In the genomic region with DNA sequence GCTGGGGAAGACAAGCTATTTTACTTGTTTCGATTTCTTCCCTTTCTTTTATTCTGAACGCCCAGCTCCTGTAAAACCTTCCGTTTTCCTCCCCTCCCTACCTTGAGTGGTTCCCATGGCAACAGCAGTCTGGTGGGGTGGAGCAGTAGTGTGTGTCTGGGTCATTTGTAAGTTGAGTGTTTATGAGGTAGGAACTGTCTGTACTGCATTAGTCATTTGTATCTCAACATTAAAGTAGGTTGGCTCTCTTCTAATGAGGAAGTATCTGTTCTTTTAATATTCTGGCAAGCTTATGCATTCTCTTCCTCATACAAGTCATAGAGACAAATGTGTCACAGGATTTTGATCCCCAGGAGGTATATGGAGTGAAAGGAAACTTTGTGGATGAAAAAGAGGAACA, we compare ENCODE assay signal across 8 cellular contexts.
DNase-seq lines count a peak whose midpoint lies in the region; ATAC-seq and TF ChIP-seq lines count a peak whose summit lies in the region.

No MANE protein-coding gene starts in this region.

- peaks cover 45% of the 10 kb centered on the region for H3K27me3 Mint-ChIP-seq in activated T-cell treated with anti-CD3 and anti-CD28 coated beads, Interleukin-2, amount 50 U/mL, for 24 hours

- H3K36me3 ChIP-seq in breast epithelium: no peaks in the 10 kb centered on the region

- DNase-seq in DMS53 treated with DMSO at 0.1 percent for 48 hours (lab: John Stamatoyannopoulos, UW; ENCODE audit: unreplicated experiment): peak; percentile 98
- DNase-seq in NCI-H345 treated with DMSO at 0.1 percent for 48 hours (lab: John Stamatoyannopoulos, UW; ENCODE audit: unreplicated experiment): peak; percentile 49
- peak in 1 of 2 donors; percentile 66 for DNase-seq in breast epithelium (ENCODE audit: low spot score in 2 of 2)
- DNase-seq in midbrain (lab: John Stamatoyannopoulos, UW): peak; percentile 12
- DNase-seq in activated CD4-positive, alpha-beta T cell treated with anti-CD3 and anti-CD28 coated beads, Interleukin-2, amount 50 U/mL, for 1 hour: no peak
- DNase-seq in activated T-cell treated with anti-CD3 and anti-CD28 coated beads, Interleukin-2, amount 50 U/mL, for 24 hours: no peak

- peak overlapping the region in 2 of 3 donors; percentile 28 to 40 for H3K4me3 ChIP-seq in breast epithelium

- H3K4me3 Mint-ChIP-seq in activated T-cell treated with anti-CD3 and anti-CD28 coated beads, Interleukin-2, amount 50 U/mL, for 24 hours: no peak overlapping the region

- H3K27me3 ChIP-seq in breast epithelium: no peaks in the 10 kb centered on the region

- intact Hi-C loops in breast epithelium (cut with DNase I; ENCODE audit: low total_unique reads): loop anchor here (5.0 kb wide), 1 partner anchor 171 kb away; no protein-coding TSS in a partner anchor

- TF ChIP-seq POLR2A in breast epithelium (IDR thresholded peaks at IDR 0.05): no peak

- H3K36me3 Mint-ChIP-seq in activated T-cell treated with anti-CD3 and anti-CD28 coated beads, Interleukin-2, amount 50 U/mL, for 24 hours (ENCODE audit: low read depth): no peaks in the 10 kb centered on the region

- no peaks in the 10 kb centered on the region for H3K9me3 Mint-ChIP-seq in activated T-cell treated with anti-CD3 and anti-CD28 coated beads, Interleukin-2, amount 50 U/mL, for 24 hours

- no peak overlapping the region for H3K27ac Mint-ChIP-seq in activated T-cell treated with anti-CD3 and anti-CD28 coated beads, Interleukin-2, amount 50 U/mL, for 24 hours

- peaks cover 4% of the 10 kb centered on the region for H3K4me1 Mint-ChIP-seq in activated T-cell treated with anti-CD3 and anti-CD28 coated beads, Interleukin-2, amount 50 U/mL, for 24 hours (ENCODE audit: low read depth)

- peak overlapping the region; percentile 85 to 90 for H3K27ac ChIP-seq in breast epithelium

- peaks cover 0 to 4% of the 10 kb centered on the region in 2 donors for H3K4me1 ChIP-seq in breast epithelium

- no peaks in the 10 kb centered on the region for H3K9me3 ChIP-seq in breast epithelium

- peak; percentile 97 for ATAC-seq in HG02884 (IDR thresholded peaks at IDR 0.05; ENCODE audit: unreplicated experiment)
- no peak for ATAC-seq in GM21447 (IDR thresholded peaks at IDR 0.05; ENCODE audit: unreplicated experiment)

- no peak for TF ChIP-seq CTCF in breast epithelium (IDR thresholded peaks at IDR 0.05)

Comparison
In these comparisons a context has a peak if more than half of its experiments do, and no peak if none do; other contexts are left out.
1. DNase-seq: peak in DMS53 treated with DMSO at 0.1 percent for 48 hours (single experiment), NCI-H345 treated with DMSO at 0.1 percent for 48 hours (single experiment) and midbrain (single experiment); none in activated CD4-positive, alpha-beta T cell treated with anti-CD3 and anti-CD28 coated beads, Interleukin-2, amount 50 U/mL, for 1 hour (single experiment) and activated T-cell treated with anti-CD3 and anti-CD28 coated beads, Interleukin-2, amount 50 U/mL, for 24 hours (single experiment).